In genomic region chr6:89048286-89048923, GRCh38 we compare ENCODE assay signal across 2 cellular contexts.
TF ChIP-seq lines count a peak whose summit lies in the region.

No MANE protein-coding gene starts in this region.

TF ChIP-seq in HEK293, 187 proteins besides CTCF, POLR2A, EP300 and RAD21 (continued from another document):
- TF ChIP-seq GLIS1 (tag by site-specific recombination; IDR thresholded peaks at IDR 0.05) (peak; percentile 57; the same call in 1 of the 2 replicates), ZBTB17 (tag by site-specific recombination; IDR thresholded peaks at IDR 0.05) (peak; percentile 85), WT1 (tag by site-specific recombination; IDR thresholded peaks at IDR 0.05) (peak; percentile 38; the same call in 1 of the 2 replicates), ZNF558 (tag by site-specific recombination; IDR thresholded peaks at IDR 0.05) (no peak), MEIS1 (CRISPR knock-in tag; IDR thresholded peaks at IDR 0.05; ENCODE audit: borderline replicate concordance) (no peak), YY2 (tag by site-specific recombination; IDR thresholded peaks at IDR 0.05) (no peak), ZNF707 (tag by site-specific recombination; IDR thresholded peaks at IDR 0.05) (no peak), ZBTB48 (tag by site-specific recombination; IDR thresholded peaks at IDR 0.05) (0 out of 2 replicates have a peak, but pooled peaks have one; percentile 18)
- TF ChIP-seq, protein P1, sequence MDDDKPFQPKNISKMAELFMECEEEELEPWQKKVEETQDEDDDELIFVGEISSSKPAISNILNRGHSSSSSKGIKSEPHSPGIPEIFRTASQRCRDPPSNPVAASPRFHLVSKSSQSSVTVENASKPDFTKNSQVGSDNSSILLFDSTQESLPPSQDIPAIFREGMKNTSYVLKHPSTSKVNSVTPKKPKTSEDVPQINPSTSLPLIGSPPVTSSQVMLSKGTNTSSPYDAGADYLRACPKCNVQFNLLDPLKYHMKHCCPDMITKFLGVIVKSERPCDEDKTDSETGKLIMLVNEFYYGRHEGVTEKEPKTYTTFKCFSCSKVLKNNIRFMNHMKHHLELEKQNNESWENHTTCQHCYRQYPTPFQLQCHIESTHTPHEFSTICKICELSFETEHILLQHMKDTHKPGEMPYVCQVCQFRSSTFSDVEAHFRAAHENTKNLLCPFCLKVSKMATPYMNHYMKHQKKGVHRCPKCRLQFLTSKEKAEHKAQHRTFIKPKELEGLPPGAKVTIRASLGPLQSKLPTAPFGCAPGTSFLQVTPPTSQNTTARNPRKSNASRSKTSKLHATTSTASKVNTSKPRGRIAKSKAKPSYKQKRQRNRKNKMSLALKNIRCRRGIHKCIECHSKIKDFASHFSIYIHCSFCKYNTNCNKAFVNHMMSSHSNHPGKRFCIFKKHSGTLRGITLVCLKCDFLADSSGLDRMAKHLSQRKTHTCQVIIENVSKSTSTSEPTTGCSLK (tag by site-specific recombination; IDR thresholded peaks at IDR 0.05): no peak

TF ChIP-seq in K562, 482 proteins besides CTCF, POLR2A, EP300 and RAD21 (continued from another document):
- TF ChIP-seq TFAM (CRISPR knock-in tag; conservative IDR thresholded peaks at IDR 0.05): no peak
- TF ChIP-seq, protein P2, sequence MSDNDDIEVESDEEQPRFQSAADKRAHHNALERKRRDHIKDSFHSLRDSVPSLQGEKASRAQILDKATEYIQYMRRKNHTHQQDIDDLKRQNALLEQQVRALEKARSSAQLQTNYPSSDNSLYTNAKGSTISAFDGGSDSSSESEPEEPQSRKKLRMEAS (CRISPR knock-in tag; IDR thresholded peaks at IDR 0.05): no peak
- TF ChIP-seq MAFF (IDR thresholded peaks at IDR 0.05; ENCODE audit: low read length): 0 out of 2 replicates have a peak, but pooled peaks have one; percentile 10
- TF ChIP-seq ZKSCAN8 (CRISPR knock-in tag; IDR thresholded peaks at IDR 0.05): no peak
- no peak for TF ChIP-seq FOS (IDR thresholded peaks at IDR 0.05; ENCODE audit: extremely low read depth, insufficient read length)
- no peak for TF ChIP-seq ZNF12 (CRISPR knock-in tag; IDR thresholded peaks at IDR 0.05)
- TF ChIP-seq TBP (optimal IDR thresholded peaks at IDR 0.05; ENCODE audit: low read depth, low read length): peak; percentile 27
- TF ChIP-seq, protein P3, sequence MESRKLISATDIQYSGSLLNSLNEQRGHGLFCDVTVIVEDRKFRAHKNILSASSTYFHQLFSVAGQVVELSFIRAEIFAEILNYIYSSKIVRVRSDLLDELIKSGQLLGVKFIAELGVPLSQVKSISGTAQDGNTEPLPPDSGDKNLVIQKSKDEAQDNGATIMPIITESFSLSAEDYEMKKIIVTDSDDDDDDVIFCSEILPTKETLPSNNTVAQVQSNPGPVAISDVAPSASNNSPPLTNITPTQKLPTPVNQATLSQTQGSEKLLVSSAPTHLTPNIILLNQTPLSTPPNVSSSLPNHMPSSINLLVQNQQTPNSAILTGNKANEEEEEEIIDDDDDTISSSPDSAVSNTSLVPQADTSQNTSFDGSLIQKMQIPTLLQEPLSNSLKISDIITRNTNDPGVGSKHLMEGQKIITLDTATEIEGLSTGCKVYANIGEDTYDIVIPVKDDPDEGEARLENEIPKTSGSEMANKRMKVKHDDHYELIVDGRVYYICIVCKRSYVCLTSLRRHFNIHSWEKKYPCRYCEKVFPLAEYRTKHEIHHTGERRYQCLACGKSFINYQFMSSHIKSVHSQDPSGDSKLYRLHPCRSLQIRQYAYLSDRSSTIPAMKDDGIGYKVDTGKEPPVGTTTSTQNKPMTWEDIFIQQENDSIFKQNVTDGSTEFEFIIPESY (CRISPR knock-in tag; IDR thresholded peaks at IDR 0.05): no peak
- no peak for TF ChIP-seq ZNF407 (IDR thresholded peaks at IDR 0.05; ENCODE audit: low read depth)
- TF ChIP-seq BCOR (IDR thresholded peaks at IDR 0.05): no peak
- no peak for TF ChIP-seq ZNF274 (IDR thresholded peaks at IDR 0.05; ENCODE audit: borderline replicate concordance, low read depth, low read length)
- no peak for TF ChIP-seq SPI1 (IDR thresholded peaks at IDR 0.05; ENCODE audit: borderline replicate concordance, low read depth, low read length)
- no peak for TF ChIP-seq ELF2 (CRISPR knock-in tag; IDR thresholded peaks at IDR 0.05)
- no peak for TF ChIP-seq GATAD2B (IDR thresholded peaks at IDR 0.05; ENCODE audit: borderline replicate concordance)
